Comparison of ENCODE assay signal across 9 cellular contexts in genomic region chr4:139223682-139224317, GRCh38. TPM values are rescaled to one million over a fixed set of nuclear protein-coding genes. Genes with fewer than 3 reads are reported as not detected.
DNase-seq lines count a peak whose midpoint lies in the region; ATAC-seq, FAIRE-seq and TF ChIP-seq lines count a peak whose summit lies in the region.
"Had no signal": no experiment of that assay in that cellular context is flagged by ENCODE, and none has a peak within 500 bp of the region (broad histone marks: within the 10 kb centered on the region; RNA-seq: fewer than 3 reads in every experiment).

No MANE protein-coding gene starts in this region.

- no peak for DNase-seq in GM12891 (ENCODE audit: insufficient read length, low spot score)
- peak in 5 of 7 donors; percentile 14 to 52 (median 33) for DNase-seq in adrenal gland
- DNase-seq in keratinocyte (ENCODE audit: low read depth, low spot score): peak; percentile 56
- no peak for DNase-seq in NCI-H1417 (lab: John Stamatoyannopoulos, UW)
- no peak for DNase-seq in AG08396 (ENCODE audit: low spot score)
- DNase-seq in H54 (ENCODE audit: insufficient read length, low spot score): no peak
- DNase-seq in DMS79 (lab: John Stamatoyannopoulos, UW): no peak
- DNase-seq: NCI-H524 had no signal

- FAIRE-seq in GM12891 (lab: Jason Lieb, UNC) (peak; percentile 61), keratinocyte (lab: Jason Lieb, UNC) (peak; percentile 94), H54 (lab: Jason Lieb, UNC) (no peak)

- 91 to 95% (median 93%) methylated on average over 2 of the region's 2 CpGs for WGBS in adrenal gland, 4 donors

- peak overlapping the region; percentile 27 for H3K4me2 ChIP-seq in keratinocyte (ENCODE audit: control insufficient read depth, extremely low read depth, insufficient read depth, low read depth, low read length)

- H3K4me1 ChIP-seq in adrenal gland (replicated peaks in 1 of 2) (no peaks in the 10 kb centered on the region), keratinocyte (ENCODE audit: control insufficient read depth, extremely low read depth, insufficient read depth, low read length) (peaks cover 12% of the 10 kb centered on the region)

- peak overlapping the region; percentile 85 for H2AFZ ChIP-seq in keratinocyte (ENCODE audit: control insufficient read depth, low read length)

- no peaks in the 10 kb centered on the region for H3K36me3 ChIP-seq in adrenal gland (replicated peaks in 1 of 2)
- H3K36me3 ChIP-seq in keratinocyte (ENCODE audit: control insufficient read depth in 2 of 2, extremely low read depth in 1 of 2, insufficient read depth in 2 of 2, low read length in 2 of 2): no peaks in the 10 kb centered on the region

- no peaks in the 10 kb centered on the region for H3K79me2 ChIP-seq in keratinocyte (ENCODE audit: control insufficient read depth, insufficient read depth, low read length)

- ATAC-seq in HG03442 (IDR thresholded peaks at IDR 0.05; ENCODE audit: unreplicated experiment): peak; percentile 64

- TF ChIP-seq POLR2A in GM12891 (IDR thresholded peaks at IDR 0.05; ENCODE audit: low read depth, low read length) (no peak), adrenal gland (IDR thresholded peaks at IDR 0.05) (no peak), H54 (IDR thresholded peaks at IDR 0.05; ENCODE audit: low read depth, low read length) (no peak)

- dilution Hi-C loops in keratinocyte (cut with MboI; ENCODE audit: extremely low pct_ligation_motif_present, low sequenced_read_pairs): no loop called here

- H3K27ac ChIP-seq in adrenal gland: no peak overlapping the region
- H3K27ac ChIP-seq in keratinocyte (ENCODE audit: control insufficient read depth, insufficient read depth, low read length): peak overlapping the region; percentile 47

- H3K9ac ChIP-seq in keratinocyte (ENCODE audit: control insufficient read depth, extremely low read depth, insufficient read depth, low read length): no peak overlapping the region

- H3K27me3 ChIP-seq in adrenal gland: no peaks in the 10 kb centered on the region
- H3K27me3 ChIP-seq in keratinocyte (ENCODE audit: control insufficient read depth, extremely low read depth, insufficient read depth, low read length): no peaks in the 10 kb centered on the region

- H3K9me3 ChIP-seq in adrenal gland (replicated peaks in 1 of 3) (no peaks in the 10 kb centered on the region), keratinocyte (ENCODE audit: control insufficient read depth, low read depth, low read length) (no peaks in the 10 kb centered on the region)

- no peaks in the 10 kb centered on the region for H3K9me1 ChIP-seq in keratinocyte (ENCODE audit: control insufficient read depth, extremely low read depth, insufficient read depth, low read length)

- H3K4me3 ChIP-seq in adrenal gland: no peak overlapping the region
- no peak overlapping the region for H3K4me3 ChIP-seq in keratinocyte (ENCODE audit: control insufficient read depth in 2 of 3, extremely low read depth in 1 of 3, insufficient read depth in 2 of 3, low read depth in 1 of 3, low read length in 3 of 3)

- no peaks in the 10 kb centered on the region for H4K20me1 ChIP-seq in keratinocyte (ENCODE audit: control insufficient read depth, extremely low read depth, insufficient read depth, low read length)

- intact Hi-C loops in adrenal gland (cut with DNase I): no loop called here

- TF ChIP-seq CTCF in adrenal gland (IDR thresholded peaks at IDR 0.05) (no peak), keratinocyte (optimal IDR thresholded peaks at IDR 0.05 in 1 of 3, IDR thresholded peaks at IDR 0.05 in 1 of 3, conservative IDR thresholded peaks at IDR 0.05 in 1 of 3; ENCODE audit: extremely low read depth in 1 of 3, insufficient read depth in 2 of 3, low read length in 3 of 3) (no peak)

TF ChIP-seq in GM12891, 5 proteins besides CTCF, POLR2A, EP300 and RAD21:
- TF ChIP-seq SPI1 (IDR thresholded peaks at IDR 0.05; ENCODE audit: low read depth, low read length) (peak; percentile 51; the same call in 1 of the 2 replicates), TAF1 (IDR thresholded peaks at IDR 0.05; ENCODE audit: low read depth, low read length) (no peak)

RNA-seq across cellular contexts. Expression of gene ELF2, which starts 46.8 kb away (rescaled TPM):
- polyA plus RNA-seq in GM12891 (2012; ENCODE audit: low read depth, missing spikeins): 15.5 TPM
- 10 to 100 TPM; 14.0 to 46.9 (median 33.8) TPM for total RNA-seq in adrenal gland
- polyA plus RNA-seq in adrenal gland (10 to 100 TPM; 14.8 to 20.7 (median 15.9) TPM), keratinocyte (15.8 to 19.6 TPM (median 16.4 TPM) in 3 replicates)
- 17.8 TPM for polyA plus RNA-seq in keratinocyte (2011; ENCODE audit: low read depth)
- 9.2 and 15.3 TPM in 2 replicates for polyA plus RNA-seq in keratinocyte (2011; cell fraction: cytosol; rRNA removed)
- 18.9 and 19.4 TPM in 2 replicates for polyA plus RNA-seq in keratinocyte (2011; cell fraction: nucleus; rRNA removed)
- polyA plus RNA-seq in keratinocyte (2012; ENCODE audit: low replicate concordance): 10.7 and 13.7 TPM in 2 replicates
- polyA minus RNA-seq in keratinocyte: 12.1 to 31.0 TPM (median 20.7 TPM) in 3 replicates
- polyA minus RNA-seq in keratinocyte (2011; cell fraction: cytosol; rRNA and poly(A)+ RNA removed): 11.7 TPM
- polyA minus RNA-seq in keratinocyte (2011; cell fraction: nucleus; rRNA and poly(A)+ RNA removed): 14.8 and 22.0 TPM in 2 replicates

RNA-seq across cellular contexts. Expression of gene MGARP, which starts 56.2 kb away (rescaled TPM):
- 0.06 TPM for polyA plus RNA-seq in GM12891 (2012; ENCODE audit: low read depth, missing spikeins)
- total RNA-seq in adrenal gland: 100 to 1,000 TPM; 130 to 315 (median 257) TPM
- polyA plus RNA-seq in adrenal gland (100 to 1,000 TPM in 2 of 3 donors, 10 to 100 TPM in 1; 79.2 to 252 (median 136) TPM), keratinocyte (0.58 to 0.99 TPM (median 0.94 TPM) in 3 replicates)
- polyA plus RNA-seq in keratinocyte (2011; ENCODE audit: low read depth): 0.42 TPM
- polyA plus RNA-seq in keratinocyte (2011; cell fraction: cytosol; rRNA removed): 0.62 and 1.0 TPM in 2 replicates
- polyA plus RNA-seq in keratinocyte (2011; cell fraction: nucleus; rRNA removed): 0.31 and 0.69 TPM in 2 replicates
- 0.56 and 0.76 TPM in 2 replicates for polyA plus RNA-seq in keratinocyte (2012; ENCODE audit: low replicate concordance)
- polyA minus RNA-seq in keratinocyte: 0.16 to 0.59 TPM in 2 of 3 replicates, not detected in the other
- not detected for polyA minus RNA-seq in keratinocyte (2011; cell fraction: cytosol; rRNA and poly(A)+ RNA removed)
- not detected in 2 replicates for polyA minus RNA-seq in keratinocyte (2011; cell fraction: nucleus; rRNA and poly(A)+ RNA removed)

Comparison
In these comparisons a context has a peak if more than half of its experiments do, and no peak if none do; other contexts are left out.
1. DNase-seq: peak in adrenal gland (5 of 7) and keratinocyte (single experiment); none in GM12891 (single experiment), NCI-H1417 (0 of 3), AG08396 (single experiment), H54 (single experiment) and DMS79 (single experiment).
2. RNA of gene MGARP, which starts 56.2 kb away (polyA plus RNA-seq): 79.2 to 252 TPM in adrenal gland; 0.31 to 1.0 TPM in keratinocyte; every median in the first group is over 10 times any median in the second.